Comparison of ENCODE assay signal across 1 cellular context in the genomic region with DNA sequence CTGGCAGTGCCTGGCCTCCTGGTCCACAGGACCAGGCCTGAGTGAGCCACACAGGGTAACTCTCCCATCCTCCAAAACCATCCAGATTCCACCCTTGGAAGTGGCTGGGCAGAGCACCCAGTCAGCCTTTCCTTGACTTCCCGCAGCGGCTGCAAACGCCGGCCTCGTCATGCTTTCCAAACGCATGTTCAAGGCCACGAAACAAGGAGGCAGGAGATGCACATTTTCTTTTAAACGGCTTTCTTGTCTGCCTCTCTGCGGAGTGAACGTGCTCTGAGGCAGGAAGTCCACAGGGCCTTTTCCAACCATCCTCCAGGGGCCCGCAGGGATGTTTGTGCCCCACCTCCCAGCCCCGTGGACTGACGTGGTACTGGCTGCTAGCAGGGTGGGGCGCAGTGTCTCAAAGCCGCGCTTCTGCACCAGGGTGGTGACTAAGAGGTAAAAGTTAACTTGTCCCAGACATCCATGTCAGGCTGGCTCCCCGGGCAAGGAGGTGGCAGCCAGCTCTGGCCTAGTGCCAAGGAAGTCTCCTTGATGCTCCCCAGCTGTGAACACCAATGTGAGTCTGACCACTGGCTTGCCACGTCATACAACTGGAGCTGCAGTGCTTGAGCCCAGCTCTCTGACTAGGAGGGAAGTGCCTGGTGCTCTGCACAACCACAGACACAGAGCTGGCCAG.
TF ChIP-seq lines count a peak whose summit lies in the region.

No MANE protein-coding gene starts in this region.

TF ChIP-seq in IMR-90, 13 proteins besides CTCF, POLR2A, EP300 and RAD21 (continued from another document):
- TF ChIP-seq USF2 (IDR thresholded peaks at IDR 0.05; ENCODE audit: low read depth, low read length) (no peak), CEBPB (IDR thresholded peaks at IDR 0.05; ENCODE audit: low read depth, low read length) (no peak), MXI1 (IDR thresholded peaks at IDR 0.05; ENCODE audit: borderline replicate concordance, low read depth, low read length) (0 out of 2 replicates have a peak, but pooled peaks have one; percentile 18)
